ENCODE assay signal across 15 cellular contexts in genomic region chr10:63120554-63120953, GRCh38. TPM values are rescaled to one million over a fixed set of nuclear protein-coding genes. Genes with fewer than 3 reads are reported as not detected.
DNase-seq lines count a peak whose midpoint lies in the region; ATAC-seq and TF ChIP-seq lines count a peak whose summit lies in the region.
"Had no signal": no experiment of that assay in that cellular context is flagged by ENCODE, and none has a peak within 500 bp of the region (broad histone marks: within the 10 kb centered on the region; RNA-seq: fewer than 3 reads in every experiment).

No MANE protein-coding gene starts in this region.

- H3K9me3 ChIP-seq in adipocyte (ENCODE audit: control insufficient read depth, low read length) = no peaks in the 10 kb centered on the region
- no peaks in the 10 kb centered on the region for H3K9me3 ChIP-seq in heart right ventricle
- H3K9me3 ChIP-seq: adrenal gland, HAP-1, testis had no signal

- intact Hi-C loops in heart right ventricle (cut with DNase I) = loop anchor here in 1 of 10 donors (1.0 kb wide), 1 partner anchor 10 kb away; no protein-coding TSS in a partner anchor

- H3K27me3 Mint-ChIP-seq in stimulated activated memory B cell treated with anti-CD40 and anti-IgM and Interleukin-4, amounts not matched to agents 10 μg/mL and 1 μg/mL and 100 μg/mL, for 72 hours = no peaks in the 10 kb centered on the region

- DNase-seq in HCEC 1CT (peak; percentile 87), adipocyte (ENCODE audit: low read depth) (peak; percentile 72), heart right ventricle (peak in 1 of 2 donors; percentile 15), stromal cell of bone marrow (ENCODE audit: low read depth) (peak; percentile 100), UCSD-AML1 (lab: John Stamatoyannopoulos, UW; ENCODE audit: unreplicated experiment) (no peak)
- DNase-seq: DMS79 treated with DMSO at 0.1 percent for 48 hours, KG1, NCI-H345, testis had no signal

- H3K27me3 ChIP-seq in adipocyte (replicated peaks; ENCODE audit: control insufficient read depth, insufficient read depth, low read length) (no peaks in the 10 kb centered on the region), heart right ventricle (no peaks in the 10 kb centered on the region)
- H3K27me3 ChIP-seq: adrenal gland, testis had no signal

- no peak overlapping the region for H3K4me3 ChIP-seq in adipocyte (ENCODE audit: low read length)
- H3K4me3 ChIP-seq in heart right ventricle = no peak overlapping the region
- H3K4me3 ChIP-seq: adrenal gland, HAP-1, testis had no signal

- no peaks in the 10 kb centered on the region for H3K4me1 Mint-ChIP-seq in stimulated activated memory B cell treated with anti-CD40 and anti-IgM and Interleukin-4, amounts not matched to agents 10 μg/mL and 1 μg/mL and 100 μg/mL, for 72 hours

- H3K27ac Mint-ChIP-seq in stimulated activated memory B cell treated with anti-CD40 and anti-IgM and Interleukin-4, amounts not matched to agents 10 μg/mL and 1 μg/mL and 100 μg/mL, for 72 hours = no peak overlapping the region
- H3K27ac Mint-ChIP-seq: mesothelial cell of epicardium had no signal

- ATAC-seq in heart right ventricle = peak in 6 of 8 donors; percentile 20 to 76 (median 40)
- ATAC-seq in stimulated activated memory B cell treated with anti-CD40 and anti-IgM and Interleukin-4, amounts not matched to agents 10 μg/mL and 1 μg/mL and 100 μg/mL, for 72 hours = no peak
- no peak for ATAC-seq in HG03108 (IDR thresholded peaks at IDR 0.05; ENCODE audit: unreplicated experiment)

- H3K36me3 ChIP-seq in adipocyte (ENCODE audit: control insufficient read depth, insufficient read depth, low read length, severe bottlenecking) (no peaks in the 10 kb centered on the region), heart right ventricle (no peaks in the 10 kb centered on the region)
- H3K36me3 ChIP-seq: adrenal gland, HAP-1 had no signal

- peaks cover 28% of the 10 kb centered on the region for H3K4me1 ChIP-seq in adipocyte (ENCODE audit: control insufficient read depth, insufficient read depth, low read length)
- peaks cover 3 to 19% (median 15%) of the 10 kb centered on the region in 9 donors for H3K4me1 ChIP-seq in heart right ventricle
- H3K4me1 ChIP-seq: testis had no signal

- H3K27ac ChIP-seq in heart right ventricle = peak overlapping the region in 5 of 10 donors; percentile 44 to 58 (median 53)
- H3K27ac ChIP-seq: adrenal gland, testis, VCaP had no signal

- no peak overlapping the region for H3K9ac ChIP-seq in adipocyte (ENCODE audit: low read length)

- H3K9me3 Mint-ChIP-seq in stimulated activated memory B cell treated with anti-CD40 and anti-IgM and Interleukin-4, amounts not matched to agents 10 μg/mL and 1 μg/mL and 100 μg/mL, for 72 hours = no peaks in the 10 kb centered on the region

- no peak overlapping the region for H3K4me3 Mint-ChIP-seq in stimulated activated memory B cell treated with anti-CD40 and anti-IgM and Interleukin-4, amounts not matched to agents 10 μg/mL and 1 μg/mL and 100 μg/mL, for 72 hours
- H3K4me3 Mint-ChIP-seq: mesothelial cell of epicardium had no signal

- H3K36me3 Mint-ChIP-seq in stimulated activated memory B cell treated with anti-CD40 and anti-IgM and Interleukin-4, amounts not matched to agents 10 μg/mL and 1 μg/mL and 100 μg/mL, for 72 hours = no peaks in the 10 kb centered on the region
- H3K36me3 Mint-ChIP-seq: mesothelial cell of epicardium had no signal

- no peak for TF ChIP-seq CTCF in heart right ventricle (IDR thresholded peaks at IDR 0.05)

RNA-seq across cellular contexts. Expression of gene NRBF2, which starts 12.6 kb away (rescaled TPM):
- 10 to 100 TPM in 6 of 10 donors, 1 to 10 TPM in 4; 8.6 to 18.2 (median 10.2) TPM for total RNA-seq in heart right ventricle
- 10 to 100 TPM in 1 of 2 donors, 1 to 10 TPM in 1; 3.5 to 10.2 TPM for polyA plus RNA-seq in heart right ventricle

Comparison
In these comparisons a context has a peak if more than half of its experiments do, and no peak if none do; other contexts are left out.
1. ATAC-seq: peak in heart right ventricle (6 of 8); none in stimulated activated memory B cell treated with anti-CD40 and anti-IgM and Interleukin-4, amounts not matched to agents 10 μg/mL and 1 μg/mL and 100 μg/mL, for 72 hours (single experiment) and HG03108 (single experiment).